Comparison of ENCODE assay signal across 27 cellular contexts in genomic region chr1:204289280-204289679, GRCh38.
DNase-seq lines count a peak whose midpoint lies in the region; ATAC-seq and TF ChIP-seq lines count a peak whose summit lies in the region.
"Had no signal": no experiment of that assay in that cellular context is flagged by ENCODE, and none has a peak within 500 bp of the region (broad histone marks: within the 10 kb centered on the region; RNA-seq: fewer than 3 reads in every experiment).

No MANE protein-coding gene starts in this region.

- peaks cover 13% of the 10 kb centered on the region for H3F3A ChIP-seq in neural progenitor cell (ENCODE audit: low read depth)

- H3K36me3 ChIP-seq in neural progenitor cell = no peaks in the 10 kb centered on the region
- H3K36me3 ChIP-seq: adrenal gland, upper lobe of right lung, WERI-Rb-1 had no signal

- no peak overlapping the region for H3K9ac ChIP-seq in neural progenitor cell
- H3K9ac ChIP-seq: parathyroid adenoma had no signal

- DNase-seq in Calu3 (no peak), SK-N-DZ (ENCODE audit: low spot score) (peak; percentile 50), glutamatergic neuron (no peak), neural progenitor cell (ENCODE audit: low spot score) (no peak), DMS 273 (lab: John Stamatoyannopoulos, UW; ENCODE audit: unreplicated experiment) (no peak), NAMALWA (ENCODE audit: low spot score) (no peak)
- DNase-seq: activated CD4-positive, alpha-beta T cell treated with anti-CD3 and anti-CD28 coated beads, Interleukin-2, amount 50 U/mL, for 48 hours; activated gamma-delta T cell treated with Interleukin-2 at 50 U/mL for 16 hours; adrenal gland; CD8-positive, alpha-beta memory T cell; central memory CD4-positive, alpha-beta T cell; dorsolateral prefrontal cortex; foreskin keratinocyte; kidney glomerular epithelial cell; naive thymus-derived CD8-positive, alpha-beta T cell; NCI-H524; stimulated activated CD4-positive, alpha-beta T cell treated with anti-CD3 and anti-CD28 coated beads, Interleukin-2, amount 100 ng/mL, for 48 hours; stimulated activated naive CD8-positive, alpha-beta T cell treated with anti-CD3 and anti-CD28 coated beads, Interleukin-15, amount 100 ng/mL, for 72 hours; T-cell; upper lobe of right lung; WERI-Rb-1 had no signal

- ATAC-seq in GM21529 (IDR thresholded peaks at IDR 0.05; ENCODE audit: unreplicated experiment) (no peak), HG03442 (IDR thresholded peaks at IDR 0.05; ENCODE audit: unreplicated experiment) (no peak)
- ATAC-seq: foreskin keratinocyte; HCT116; naive thymus-derived CD8-positive, alpha-beta T cell; stimulated activated naive CD8-positive, alpha-beta T cell treated with anti-CD3 and anti-CD28 coated beads, Interleukin-15, amount 100 ng/mL, for 72 hours; T-cell; upper lobe of right lung had no signal

- H3K4me3 Mint-ChIP-seq in Calu3 (ENCODE audit: low read depth, unreplicated experiment) (peak overlapping the region; percentile 35), glutamatergic neuron (ENCODE audit: unreplicated experiment) (no peak overlapping the region), neural progenitor cell (no peak overlapping the region)
- H3K4me3 Mint-ChIP-seq: CD8-positive, alpha-beta memory T cell; naive thymus-derived CD8-positive, alpha-beta T cell; stimulated activated naive CD8-positive, alpha-beta T cell treated with anti-CD3 and anti-CD28 coated beads, Interleukin-15, amount 100 ng/mL, for 72 hours; T-cell had no signal

- H3K27me3 ChIP-seq in neural progenitor cell = no peaks in the 10 kb centered on the region
- H3K27me3 ChIP-seq: adrenal gland, dorsolateral prefrontal cortex, foreskin keratinocyte, upper lobe of right lung had no signal

- TF ChIP-seq CTCF in Calu3 (IDR thresholded peaks at IDR 0.05; ENCODE audit: unreplicated experiment) (no peak), glutamatergic neuron (IDR thresholded peaks at IDR 0.05; ENCODE audit: partially characterized antibody, unreplicated experiment) (no peak), neural progenitor cell (IDR thresholded peaks at IDR 0.05) (no peak)

- no peaks in the 10 kb centered on the region for H3K9me3 ChIP-seq in neural progenitor cell (ENCODE audit: low read depth)
- H3K9me3 ChIP-seq: adrenal gland, upper lobe of right lung had no signal

- H3K4me1 Mint-ChIP-seq in Calu3 (ENCODE audit: low read depth, unreplicated experiment) (peaks cover 68% of the 10 kb centered on the region), glutamatergic neuron (ENCODE audit: low read depth, unreplicated experiment) (peaks cover 55% of the 10 kb centered on the region), neural progenitor cell (peaks cover 43% of the 10 kb centered on the region)

- peaks cover 31% of the 10 kb centered on the region for H3K4me1 ChIP-seq in neural progenitor cell

- no peaks in the 10 kb centered on the region for H3K27me3 Mint-ChIP-seq in Calu3 (ENCODE audit: unreplicated experiment)
- H3K27me3 Mint-ChIP-seq in glutamatergic neuron (ENCODE audit: unreplicated experiment) = peaks cover 12% of the 10 kb centered on the region
- peaks cover 2% of the 10 kb centered on the region for H3K27me3 Mint-ChIP-seq in neural progenitor cell (ENCODE audit: insufficient read depth, low read depth)

- H4K20me1 ChIP-seq in neural progenitor cell (ENCODE audit: low read depth) = no peaks in the 10 kb centered on the region

- H3K79me2 ChIP-seq in neural progenitor cell (ENCODE audit: low read depth) = no peaks in the 10 kb centered on the region
- H3K79me2 ChIP-seq: parathyroid adenoma had no signal

- no TSS peak for BruUV-seq in Calu3 (replicated peaks; lab: Mats Ljungman, UMichigan)

- CTCF ChIA-PET in Calu3 (lab: Charles Lee) = interaction anchor here (0.6 to 0.7 kb wide), 2 partner anchors 37 to 42 kb away, joined by 3 to 4 read pairs; no protein-coding TSS in a partner anchor

- H2AFZ ChIP-seq in neural progenitor cell (replicated peaks) = peak overlapping the region; percentile 32
- H2AFZ ChIP-seq: parathyroid adenoma had no signal

- H3K4me3 ChIP-seq in neural progenitor cell = no peak overlapping the region
- H3K4me3 ChIP-seq: adrenal gland, dorsolateral prefrontal cortex, skin epidermis, upper lobe of right lung had no signal

- peaks cover 22% of the 10 kb centered on the region for H3K36me3 Mint-ChIP-seq in Calu3 (ENCODE audit: insufficient read depth, unreplicated experiment)
- H3K36me3 Mint-ChIP-seq in glutamatergic neuron (ENCODE audit: unreplicated experiment) = peaks cover 4% of the 10 kb centered on the region
- peaks cover 18% of the 10 kb centered on the region for H3K36me3 Mint-ChIP-seq in neural progenitor cell
- H3K36me3 Mint-ChIP-seq: CD8-positive, alpha-beta memory T cell; naive thymus-derived CD8-positive, alpha-beta T cell; T-cell had no signal

- H3K27ac Mint-ChIP-seq in Calu3 (ENCODE audit: unreplicated experiment) = peak overlapping the region; percentile 58
- peak overlapping the region; percentile 50 for H3K27ac Mint-ChIP-seq in glutamatergic neuron (ENCODE audit: unreplicated experiment)
- peak overlapping the region; percentile 21 for H3K27ac Mint-ChIP-seq in neural progenitor cell
- H3K27ac Mint-ChIP-seq: CD8-positive, alpha-beta memory T cell; stimulated activated naive CD8-positive, alpha-beta T cell treated with anti-CD3 and anti-CD28 coated beads, Interleukin-15, amount 100 ng/mL, for 72 hours; T-cell had no signal

- H3K9me3 Mint-ChIP-seq in Calu3 (ENCODE audit: low read depth, unreplicated experiment) = no peaks in the 10 kb centered on the region
- peaks cover 11% of the 10 kb centered on the region for H3K9me3 Mint-ChIP-seq in glutamatergic neuron (ENCODE audit: unreplicated experiment)
- H3K9me3 Mint-ChIP-seq in neural progenitor cell = no peaks in the 10 kb centered on the region
- H3K9me3 Mint-ChIP-seq: naive thymus-derived CD8-positive, alpha-beta T cell; stimulated activated naive CD8-positive, alpha-beta T cell treated with anti-CD3 and anti-CD28 coated beads, Interleukin-15, amount 100 ng/mL, for 72 hours; T-cell had no signal

- H3K4me2 ChIP-seq in neural progenitor cell = no peak overlapping the region

- intact Hi-C loops in Calu3 (cut with micrococcal nuclease; ENCODE audit: unreplicated experiment) = loop anchor here (5.0 kb wide), 1 partner anchor 43 kb away; no protein-coding TSS in a partner anchor

- no peak overlapping the region for H3K27ac ChIP-seq in neural progenitor cell
- H3K27ac ChIP-seq: epithelial cell of prostate, foreskin keratinocyte, parathyroid adenoma, upper lobe of right lung, WERI-Rb-1 had no signal
